ENCODE assay signal across 10 cellular contexts in genomic region chr12:108690191-108690518, GRCh38. TPM values are rescaled to one million over a fixed set of nuclear protein-coding genes. Genes with fewer than 3 reads are reported as not detected.
DNase-seq lines count a peak whose midpoint lies in the region; ATAC-seq, FAIRE-seq and TF ChIP-seq lines count a peak whose summit lies in the region.
"Had no signal": no experiment of that assay in that cellular context is flagged by ENCODE, and none has a peak within 500 bp of the region (broad histone marks: within the 10 kb centered on the region; RNA-seq: fewer than 3 reads in every experiment).

No MANE protein-coding gene starts in this region.

- H3K9me3 ChIP-seq in cardiac muscle cell (ENCODE audit: low read depth) = no peaks in the 10 kb centered on the region
- peaks cover 2% of the 10 kb centered on the region; the same call in 2 of the 3 replicates for H3K9me3 ChIP-seq in GM12878 (replicated peaks; ENCODE audit: control insufficient read depth, insufficient read depth, low read length)
- no peaks in the 10 kb centered on the region for H3K9me3 ChIP-seq in muscle layer of colon (ENCODE audit: low read length)
- H3K9me3 ChIP-seq in uterus = no peaks in the 10 kb centered on the region

- H3K4me1 ChIP-seq in cardiac muscle cell (ENCODE audit: low read depth) (peaks cover 65% of the 10 kb centered on the region), GM12878 (ENCODE audit: control insufficient read depth, insufficient read depth, low read length) (peaks cover 71% of the 10 kb centered on the region), muscle layer of colon (ENCODE audit: insufficient read depth, low read length) (peaks cover 80% of the 10 kb centered on the region), uterus (peaks cover 36 to 47% of the 10 kb centered on the region in 2 donors)

- POLR2A ChIA-PET in GM12878 (lab: Charles Lee) = interaction anchor here (0.6 to 2.9 kb wide), 12 partner anchors 11 to 215 kb away, joined by 3 to 13 read pairs (median 4); no protein-coding TSS in a partner anchor

- H3K9ac ChIP-seq in GM12878 (ENCODE audit: control insufficient read depth, insufficient read depth, low read length) = peak overlapping the region; percentile 80
- peak overlapping the region; percentile 89 for H3K9ac ChIP-seq in muscle layer of colon (ENCODE audit: low read length)

- SMC1A ChIA-PET in GM12878 (lab: Charles Lee; ENCODE audit: uncharacterized antibody, unreplicated experiment) = interaction anchor here (0.9 to 10.6 kb wide), 31 partner anchors 9 to 261 kb away, joined by 3 to 215 read pairs (median 5); no protein-coding TSS in a partner anchor

- TF ChIP-seq CTCF in cardiac muscle cell (IDR thresholded peaks at IDR 0.05; ENCODE audit: low read depth, low read length) (no peak), GM12878 (IDR thresholded peaks at IDR 0.05 in 2 of 3, conservative IDR thresholded peaks at IDR 0.05 in 1 of 3; ENCODE audit: control insufficient read depth in 2 of 3, extremely low read depth in 1 of 3, insufficient read depth in 1 of 3, low read depth in 3 of 3, low read length in 3 of 3) (no peak), uterus (IDR thresholded peaks at IDR 0.05) (no peak)

- TF ChIP-seq POLR2A in GM12878 (IDR thresholded peaks at IDR 0.05; ENCODE audit: low read depth, low read length) (no peak), uterus (IDR thresholded peaks at IDR 0.05) (no peak)

- H2AFZ ChIP-seq in GM12878 (ENCODE audit: control insufficient read depth, low read depth, low read length) = no peak overlapping the region; the same call in 1 of the 2 replicates

- no peaks in the 10 kb centered on the region for H3K36me3 ChIP-seq in cardiac muscle cell
- H3K36me3 ChIP-seq in GM12878 (ENCODE audit: control insufficient read depth in 2 of 2, insufficient read depth in 2 of 2, low read length in 1 of 2) = peaks cover 2 to 7% of the 10 kb centered on the region in 2 experiments; a peak in 2 of 4 replicates
- H3K36me3 ChIP-seq in muscle layer of colon (ENCODE audit: insufficient read depth, low read length) = peaks cover 3% of the 10 kb centered on the region
- H3K36me3 ChIP-seq in uterus = no peaks in the 10 kb centered on the region

- CTCF ChIA-PET in GM12878 (lab: Yijun Ruan, JAX) = interaction anchor here (0.7 to 3.8 kb wide), 22 partner anchors 9 to 162 kb away, joined by 3 to 38 read pairs (median 4); partner anchors contain the start of genes CORO1C and SELPLG

- no peak for FAIRE-seq in GM12878 (lab: Jason Lieb, UNC)
- FAIRE-seq: D721Med had no signal

- RAD21 ChIA-PET in GM12878 (lab: Charles Lee; ENCODE audit: unreplicated experiment) = interaction anchor here (0.7 to 7.7 kb wide), 16 partner anchors 11 to 259 kb away, joined by 3 to 69 read pairs (median 8); no protein-coding TSS in a partner anchor

- no peak for TF ChIP-seq RAD21 in GM12878 (IDR thresholded peaks at IDR 0.05; ENCODE audit: insufficient read depth, low read depth, low read length)

- H3K4me3 ChIP-seq in cardiac muscle cell (no peak overlapping the region), GM12878 (peak overlapping the region; percentile 62), muscle layer of colon (ENCODE audit: low read depth in 1 of 2, low read length in 2 of 2) (no peak overlapping the region), uterus (no peak overlapping the region)

- peak overlapping the region; percentile 62 for H3K4me2 ChIP-seq in GM12878 (ENCODE audit: control insufficient read depth, insufficient read depth)

- BruUV-seq in GM12878 (replicated peaks; lab: Mats Ljungman, UMichigan) = no TSS peak

- H3K27ac ChIP-seq in cardiac muscle cell (peak overlapping the region; percentile 100), GM12878 (ENCODE audit: control insufficient read depth, insufficient read depth) (peak overlapping the region; percentile 97), muscle layer of colon (ENCODE audit: low read depth, low read length) (peak overlapping the region; percentile 95), uterus (peak overlapping the region; percentile 95 to 99)

- TF ChIP-seq EP300 in GM12878 (IDR thresholded peaks at IDR 0.05; ENCODE audit: borderline replicate concordance in 1 of 2, control insufficient read depth in 1 of 2, low read depth in 2 of 2, low read length in 2 of 2) = no peak

- H4K20me1 ChIP-seq in GM12878 (ENCODE audit: control insufficient read depth, insufficient read depth) = no peaks in the 10 kb centered on the region

- intact Hi-C loops in Right ventricle myocardium inferior (cut with DNase I) (loop anchor here (2.0 to 5.0 kb wide), 2 partner anchors 41 to 97 kb away; partner anchors contain the start of gene CORO1C), GM12878 (cut with micrococcal nuclease; ENCODE audit: unreplicated experiment) (loop anchor here (2.0 kb wide), 2 partner anchors 41 to 57 kb away; partner anchors contain the start of genes CORO1C and SELPLG), uterus (cut with DNase I; ENCODE audit: low total_unique reads) (no loop called here)

- in situ Hi-C loops in GM12878 (cut with MboI) = no loop called here

- H3K79me2 ChIP-seq in GM12878 (ENCODE audit: control insufficient read depth, insufficient read depth, low read length) = peaks cover 92% of the 10 kb centered on the region

- no peaks in the 10 kb centered on the region for H3K27me3 ChIP-seq in cardiac muscle cell
- H3K27me3 ChIP-seq in GM12878 (replicated peaks in 1 of 2; ENCODE audit: control insufficient read depth in 2 of 2, insufficient read depth in 2 of 2, low read length in 1 of 2) = no peaks in the 10 kb centered on the region
- no peaks in the 10 kb centered on the region for H3K27me3 ChIP-seq in muscle layer of colon (ENCODE audit: control insufficient read depth in 1 of 2, insufficient read depth in 2 of 2, low read length in 2 of 2)
- H3K27me3 ChIP-seq in uterus = no peaks in the 10 kb centered on the region

- ATAC-seq in Right ventricle myocardium inferior (no peak), GM12878 (peak; percentile 13)

- no peak for DNase-seq in cardiac muscle cell (ENCODE audit: low read depth in 1 of 2, low spot score in 1 of 2)
- DNase-seq in Right ventricle myocardium inferior (ENCODE audit: missing footprints) = no peak
- no peak for DNase-seq in GM12878 (ENCODE audit: low read depth, low spot score)
- DNase-seq in uterus = no peak
- no peak for DNase-seq in activated gamma-delta T cell (lab: John Stamatoyannopoulos, UW)
- DNase-seq in NK-92 treated with Interleukin-12 subunit alpha and Interleukin-12 subunit beta, amount 100 ng/mL, for 24 hours (lab: John Stamatoyannopoulos, UW) = no peak
- no peak for DNase-seq in stimulated activated CD4-positive, alpha-beta T cell treated with anti-CD3 and anti-CD28 coated beads, Interleukin-4, amount 100 ng/mL, for 4 hours
- DNase-seq: NCI-H2029 treated with DMSO at 0.1 percent for 48 hours had no signal

TF ChIP-seq in GM12878, 131 proteins besides CTCF, POLR2A, EP300 and RAD21 (continues in another document):
- TF ChIP-seq ATF7 (IDR thresholded peaks at IDR 0.05; ENCODE audit: low read depth) = no peak

RNA-seq across cellular contexts. Expression of gene CORO1C, which starts 41.2 kb away (rescaled TPM):
- total RNA-seq in cardiac muscle cell (48.0 and 65.4 TPM in 2 replicates), Right ventricle myocardium inferior (76.4 TPM), GM12878 (2014; rRNA removed) (91.3 and 94.1 TPM in 2 replicates), GM12878 (2014; rRNA removed; fragmentation: Illumina TruSeq; extraction: Trizol) (158 and 164 TPM in 2 replicates), GM12878 (2021) (208 and 212 TPM in 2 replicates), uterus (100 to 1,000 TPM; 129 to 357 (median 235) TPM)
- polyA plus RNA-seq in cardiac muscle cell (67.5 and 72.5 TPM in 2 replicates), GM12878 (2011; rRNA removed) (204 and 254 TPM in 2 replicates), GM12878 (2014; fragmentation: Illumina TruSeq; extraction: Trizol) (145 and 221 TPM in 2 replicates), GM12878 (2014; fragmentation: Nextera tagmentation; extraction: Ambion mirVana) (10 to 100 TPM; 52.7 to 52.9 TPM), GM12878 (2014; rRNA removed) (152 and 178 TPM in 2 replicates), GM12878 (2016; fragmentation: Nextera tagmentation; extraction: Ambion mirVana) (100 to 1,000 TPM; 202 to 203 TPM)
- total RNA-seq in GM12878 (2013; cell fraction: nucleolus; rRNA removed) = 234 and 248 TPM in 2 replicates
- polyA plus RNA-seq in GM12878 (2011; ENCODE audit: low read depth) = 59.8 TPM
- 168 and 182 TPM in 2 replicates for polyA plus RNA-seq in GM12878 (2011; cell fraction: cytosol; rRNA removed)
- polyA plus RNA-seq in GM12878 (2011; cell fraction: nucleus; rRNA removed) = 142 and 153 TPM in 2 replicates
- 76.4 and 96.1 TPM in 2 replicates for polyA plus RNA-seq in GM12878 (2012)
- polyA minus RNA-seq in GM12878 (2011; rRNA and poly(A)+ RNA removed) = 514 and 669 TPM in 2 replicates
- polyA minus RNA-seq in GM12878 (2011; cell fraction: cytosol; rRNA and poly(A)+ RNA removed) = 86.2 and 126 TPM in 2 replicates
- 89.3 and 119 TPM in 2 replicates for polyA minus RNA-seq in GM12878 (2011; cell fraction: nucleus; rRNA and poly(A)+ RNA removed)

RNA-seq across cellular contexts. Expression of gene SELPLG, which starts 56.5 kb away (rescaled TPM):
- total RNA-seq in cardiac muscle cell = 1.4 and 2.9 TPM in 2 replicates
- polyA plus RNA-seq in cardiac muscle cell = 2.7 and 3.5 TPM in 2 replicates
- total RNA-seq in Right ventricle myocardium inferior = 4.9 TPM
- total RNA-seq in GM12878 (2013; cell fraction: nucleolus; rRNA removed) = 102 and 112 TPM in 2 replicates
- total RNA-seq in GM12878 (2014; rRNA removed) = 31.4 and 31.5 TPM in 2 replicates
- 15.2 and 17.0 TPM in 2 replicates for total RNA-seq in GM12878 (2014; rRNA removed; fragmentation: Illumina TruSeq; extraction: Trizol)
- total RNA-seq in GM12878 (2021) = 20.7 and 21.0 TPM in 2 replicates
- polyA plus RNA-seq in GM12878 (2011; ENCODE audit: low read depth) = 24.8 TPM
- polyA plus RNA-seq in GM12878 (2011; rRNA removed) = 10.6 and 24.1 TPM in 2 replicates
- polyA plus RNA-seq in GM12878 (2011; cell fraction: cytosol; rRNA removed) = 39.6 and 46.7 TPM in 2 replicates
- polyA plus RNA-seq in GM12878 (2011; cell fraction: nucleus; rRNA removed) = 17.9 and 23.7 TPM in 2 replicates
- 44.5 and 45.4 TPM in 2 replicates for polyA plus RNA-seq in GM12878 (2012)
- polyA plus RNA-seq in GM12878 (2014; fragmentation: Illumina TruSeq; extraction: Trizol) = 8.7 and 25.8 TPM in 2 replicates
- polyA plus RNA-seq in GM12878 (2014; fragmentation: Nextera tagmentation; extraction: Ambion mirVana) = 1 to 10 TPM; 3.2 to 5.3 TPM
- polyA plus RNA-seq in GM12878 (2014; rRNA removed) = 32.3 and 33.3 TPM in 2 replicates
- 10 to 100 TPM; 23.6 to 29.5 TPM for polyA plus RNA-seq in GM12878 (2016; fragmentation: Nextera tagmentation; extraction: Ambion mirVana)
- 19.2 and 29.2 TPM in 2 replicates for polyA minus RNA-seq in GM12878 (2011; rRNA and poly(A)+ RNA removed)
- 4.7 and 6.8 TPM in 2 replicates for polyA minus RNA-seq in GM12878 (2011; cell fraction: cytosol; rRNA and poly(A)+ RNA removed)
- polyA minus RNA-seq in GM12878 (2011; cell fraction: nucleus; rRNA and poly(A)+ RNA removed) = 4.2 and 6.7 TPM in 2 replicates
- 1 to 10 TPM; 1.5 to 6.5 (median 2.9) TPM for total RNA-seq in uterus
